ENCODE assay signal across 8 cellular contexts in the genomic region with DNA sequence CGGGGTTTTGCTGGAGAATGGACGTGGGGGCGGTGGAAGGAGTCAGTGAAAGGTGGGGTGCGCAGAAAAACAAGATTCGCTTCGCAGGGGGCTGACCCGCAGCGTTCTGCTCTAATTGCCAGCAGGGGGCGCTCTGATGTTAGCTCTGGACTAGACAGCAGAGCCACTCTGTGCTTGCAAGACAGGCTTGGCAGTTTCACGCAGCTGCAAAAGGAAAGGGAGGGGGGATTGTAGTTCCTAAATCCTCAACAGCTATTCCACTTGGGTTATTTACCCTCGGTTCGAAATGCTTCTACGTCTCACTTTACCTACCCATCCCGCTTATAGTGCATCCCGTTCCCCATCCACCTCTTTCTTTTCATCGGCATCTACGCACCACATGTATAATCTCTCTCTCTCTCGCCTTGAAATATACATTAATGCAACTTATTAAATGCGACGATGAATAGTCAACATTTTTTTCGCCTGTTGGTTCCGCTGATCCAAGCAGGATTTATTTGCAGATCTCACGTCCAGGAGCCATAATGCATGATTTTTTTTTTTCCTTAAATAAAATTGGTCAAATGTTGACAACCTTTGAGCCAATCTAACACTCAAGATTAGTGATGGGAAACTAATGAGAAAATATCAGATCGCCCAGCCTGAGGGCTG.
A peak's percentile ranks its signal among the peaks of the same experiment; 100 is the strongest.
DNase-seq lines count a peak whose midpoint lies in the region; ATAC-seq and TF ChIP-seq lines count a peak whose summit lies in the region.

No MANE protein-coding gene starts in this region.

- TF ChIP-seq CTCF in GM12872 (IDR thresholded peaks at IDR 0.05; ENCODE audit: insufficient read depth, low read depth, low read length) (peak; percentile 86), right atrium auricular region (IDR thresholded peaks at IDR 0.05) (peak; percentile 84 to 93)

- H3K27ac ChIP-seq in right atrium auricular region, result no peak overlapping the region

- H3K4me1 ChIP-seq in right atrium auricular region, result peaks cover 0 to 42% of the 10 kb centered on the region in 2 donors

- H3K36me3 ChIP-seq in right atrium auricular region, result no peaks in the 10 kb centered on the region

- H3K27me3 ChIP-seq in right atrium auricular region, result peaks cover 47 to 49% of the 10 kb centered on the region in 2 donors

- DNase-seq in NCI-H128 (lab: John Stamatoyannopoulos, UW; ENCODE audit: unreplicated experiment) (peak; percentile 54), amygdala (lab: John Stamatoyannopoulos, UW) (peak in 55 of 56 donors; percentile 29 to 90 (median 73)), right atrium auricular region (ENCODE audit: low spot score) (peak; percentile 89), putamen (ENCODE audit: low spot score) (peak; percentile 92)

- peak overlapping the region; percentile 14 to 36 for H3K4me3 ChIP-seq in right atrium auricular region

- peak; percentile 92 for ATAC-seq in HG02588 (IDR thresholded peaks at IDR 0.05; ENCODE audit: unreplicated experiment)
- ATAC-seq in SK-N-SH treated with all-trans-retinoic acid at 6 μM for 48 hours, result peak; percentile 77
- no peak for ATAC-seq in HG03469 (IDR thresholded peaks at IDR 0.05; ENCODE audit: unreplicated experiment)

- no peaks in the 10 kb centered on the region for H3K9me3 ChIP-seq in right atrium auricular region

TF ChIP-seq in SK-N-SH treated with all-trans-retinoic acid at 6 μM for 48 hours, 23 proteins besides CTCF, POLR2A, EP300 and RAD21:
- TF ChIP-seq, protein P1, sequence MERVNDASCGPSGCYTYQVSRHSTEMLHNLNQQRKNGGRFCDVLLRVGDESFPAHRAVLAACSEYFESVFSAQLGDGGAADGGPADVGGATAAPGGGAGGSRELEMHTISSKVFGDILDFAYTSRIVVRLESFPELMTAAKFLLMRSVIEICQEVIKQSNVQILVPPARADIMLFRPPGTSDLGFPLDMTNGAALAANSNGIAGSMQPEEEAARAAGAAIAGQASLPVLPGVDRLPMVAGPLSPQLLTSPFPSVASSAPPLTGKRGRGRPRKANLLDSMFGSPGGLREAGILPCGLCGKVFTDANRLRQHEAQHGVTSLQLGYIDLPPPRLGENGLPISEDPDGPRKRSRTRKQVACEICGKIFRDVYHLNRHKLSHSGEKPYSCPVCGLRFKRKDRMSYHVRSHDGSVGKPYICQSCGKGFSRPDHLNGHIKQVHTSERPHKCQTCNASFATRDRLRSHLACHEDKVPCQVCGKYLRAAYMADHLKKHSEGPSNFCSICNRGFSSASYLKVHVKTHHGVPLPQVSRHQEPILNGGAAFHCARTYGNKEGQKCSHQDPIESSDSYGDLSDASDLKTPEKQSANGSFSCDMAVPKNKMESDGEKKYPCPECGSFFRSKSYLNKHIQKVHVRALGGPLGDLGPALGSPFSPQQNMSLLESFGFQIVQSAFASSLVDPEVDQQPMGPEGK (CRISPR knock-in tag; IDR thresholded peaks at IDR 0.05; ENCODE audit: borderline replicate concordance), result 0 out of 2 replicates have a peak, but pooled peaks have one; percentile 26
- TF ChIP-seq, protein P2, sequence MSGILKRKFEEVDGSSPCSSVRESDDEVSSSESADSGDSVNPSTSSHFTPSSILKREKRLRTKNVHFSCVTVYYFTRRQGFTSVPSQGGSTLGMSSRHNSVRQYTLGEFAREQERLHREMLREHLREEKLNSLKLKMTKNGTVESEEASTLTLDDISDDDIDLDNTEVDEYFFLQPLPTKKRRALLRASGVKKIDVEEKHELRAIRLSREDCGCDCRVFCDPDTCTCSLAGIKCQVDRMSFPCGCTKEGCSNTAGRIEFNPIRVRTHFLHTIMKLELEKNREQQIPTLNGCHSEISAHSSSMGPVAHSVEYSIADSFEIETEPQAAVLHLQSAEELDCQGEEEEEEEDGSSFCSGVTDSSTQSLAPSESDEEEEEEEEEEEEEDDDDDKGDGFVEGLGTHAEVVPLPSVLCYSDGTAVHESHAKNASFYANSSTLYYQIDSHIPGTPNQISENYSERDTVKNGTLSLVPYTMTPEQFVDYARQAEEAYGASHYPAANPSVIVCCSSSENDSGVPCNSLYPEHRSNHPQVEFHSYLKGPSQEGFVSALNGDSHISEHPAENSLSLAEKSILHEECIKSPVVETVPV (CRISPR knock-in tag; IDR thresholded peaks at IDR 0.05), result no peak
